In genomic region chr14:27049611-27050172, GRCh38 we compare ENCODE assay signal across 15 cellular contexts.
"Had no signal": no experiment of that assay in that cellular context is flagged by ENCODE, and none has a peak within 500 bp of the region (broad histone marks: within the 10 kb centered on the region; RNA-seq: fewer than 3 reads in every experiment).

No MANE protein-coding gene starts in this region.

- H3K36me3 ChIP-seq: colonic mucosa, esophagus squamous epithelium, right atrium auricular region, stomach had no signal

- DNase-seq: activated B cell treated with CpG ODN at 0.5 μM for 24 hours; activated CD4-positive, alpha-beta T cell treated with anti-CD3 and anti-CD28 coated beads, Interleukin-2, amount 10 ng/mL, durations not matched to agents 24 days and 14 days; activated naive CD4-positive, alpha-beta T cell treated with anti-CD3 and anti-CD28 coated beads, Interleukin-2, amount 50 U/mL, for 16 hours; caudate nucleus; colonic mucosa; esophagus squamous epithelium; foreskin fibroblast; glutamatergic neuron; immature natural killer cell; left cardiac atrium; naive thymus-derived CD4-positive, alpha-beta T cell; small intestine; stomach had no signal

- H3K4me1 ChIP-seq: colonic mucosa, esophagus squamous epithelium, right atrium auricular region, stomach had no signal

- H3K27me3 ChIP-seq: colonic mucosa, esophagus squamous epithelium, right atrium auricular region, stomach had no signal

- H3K27ac ChIP-seq: colonic mucosa, esophagus squamous epithelium, right atrium auricular region, stomach had no signal

- H3K4me3 ChIP-seq: colonic mucosa, esophagus squamous epithelium, lung, right atrium auricular region, stomach had no signal

- H3K9me3 ChIP-seq: colonic mucosa, esophagus squamous epithelium had no signal
